ENCODE assay signal across 11 cellular contexts in genomic region chr7:156827587-156828203, GRCh38.
DNase-seq lines count a peak whose midpoint lies in the region; ATAC-seq, FAIRE-seq and TF ChIP-seq lines count a peak whose summit lies in the region.
"Had no signal": no experiment of that assay in that cellular context is flagged by ENCODE, and none has a peak within 500 bp of the region (broad histone marks: within the 10 kb centered on the region; RNA-seq: fewer than 3 reads in every experiment).

No MANE protein-coding gene starts in this region.

- 85% methylated on average over 6 of the region's 6 CpGs for WGBS in GM23248 (ENCODE audit: low coverage in 1 of 2, low lambda C conversion rate in 2 of 2, missing lambda C conversion rate in 2 of 2), 2 experiments
- WGBS in adrenal gland, 4 donors, result 90 to 93% (median 92%) methylated on average over 6 of the region's 6 CpGs

- no peaks in the 10 kb centered on the region for H3K79me2 ChIP-seq in GM23248 (ENCODE audit: insufficient read depth)

- H3K9me2 ChIP-seq in GM23248 (ENCODE audit: insufficient read depth), result no peaks in the 10 kb centered on the region

- H4K20me1 ChIP-seq in GM23248 (ENCODE audit: insufficient read depth), result no peaks in the 10 kb centered on the region

- H3K27me3 ChIP-seq in GM23248 (replicated peaks; ENCODE audit: insufficient read depth) (no peaks in the 10 kb centered on the region), adrenal gland (no peaks in the 10 kb centered on the region)
- H3K27me3 ChIP-seq: MG63, right atrium auricular region had no signal

- TF ChIP-seq CTCF in adrenal gland (IDR thresholded peaks at IDR 0.05) (peak in 5 of 6 experiments; percentile 41 to 66 (median 58)), kidney (IDR thresholded peaks at IDR 0.05; ENCODE audit: borderline replicate concordance, extremely low read depth, insufficient read depth) (peak; percentile 42)

- intact Hi-C loops in adrenal gland (cut with DNase I), result loop anchor here (10.0 kb wide), 1 partner anchor 1033 kb away; no protein-coding TSS in a partner anchor
- intact Hi-C loops in kidney (cut with DNase I), result no loop called here

- H3K27ac ChIP-seq in GM23248, result no peak overlapping the region
- no peak overlapping the region for H3K27ac ChIP-seq in adrenal gland
- H3K27ac ChIP-seq in kidney (ENCODE audit: low read depth in 2 of 2, low read length in 2 of 2), result no peak overlapping the region
- H3K27ac ChIP-seq: right atrium auricular region had no signal

- in situ Hi-C loops in GM23248 (cut with MboI), result loop anchor here (10.0 kb wide), 1 partner anchor 1033 kb away; no protein-coding TSS in a partner anchor

- H3K36me3 ChIP-seq in GM23248 (ENCODE audit: low read depth), result no peaks in the 10 kb centered on the region
- H3K36me3 ChIP-seq in adrenal gland (replicated peaks in 1 of 2), result peaks cover 0 to 5% of the 10 kb centered on the region in 2 donors
- H3K36me3 ChIP-seq in kidney (ENCODE audit: control insufficient read depth in 1 of 2, insufficient read depth in 2 of 2, low read length in 2 of 2), result peaks cover 0 to 3% of the 10 kb centered on the region in 2 donors

- DNase-seq in AG08395 (ENCODE audit: low spot score) (peak; percentile 36), GM23248 (peak; percentile 60), adrenal gland (no peak), kidney (no peak), DMS153 treated with DMSO at 0.1 percent for 48 hours (lab: John Stamatoyannopoulos, UW; ENCODE audit: unreplicated experiment) (no peak)
- DNase-seq in activated CD8-positive, alpha-beta memory T cell treated with anti-CD3 and anti-CD28 coated beads for 24 hours, result no peak
- no peak for DNase-seq in activated T-cell treated with anti-CD3 and anti-CD28 coated beads, Interleukin-2, amount 50 U/mL, for 1 hour
- DNase-seq: activated naive CD8-positive, alpha-beta T cell treated with anti-CD3 and anti-CD28 coated beads, Interleukin-2, amount 10 ng/mL, durations not matched to agents 7 days and 5 days; MG63 had no signal

- H3K9me3 ChIP-seq in GM23248 (ENCODE audit: low read depth), result no peaks in the 10 kb centered on the region
- no peaks in the 10 kb centered on the region for H3K9me3 ChIP-seq in adrenal gland (replicated peaks in 1 of 3)
- no peaks in the 10 kb centered on the region for H3K9me3 ChIP-seq in kidney (ENCODE audit: control insufficient read depth in 1 of 2, low read length in 2 of 2)
- H3K9me3 ChIP-seq: MG63, right atrium auricular region had no signal

- H3F3A ChIP-seq in GM23248 (ENCODE audit: insufficient read depth), result no peaks in the 10 kb centered on the region

- peak; percentile 94 for FAIRE-seq in kidney (lab: Jason Lieb, UNC)

- no peak overlapping the region for H3K4me2 ChIP-seq in GM23248 (ENCODE audit: unreplicated experiment)

- H3K4me3 ChIP-seq in GM23248 (no peak overlapping the region), adrenal gland (no peak overlapping the region), kidney (ENCODE audit: low read length in 2 of 2) (no peak overlapping the region)
- H3K4me3 ChIP-seq: MG63, right atrium auricular region had no signal

- no peak overlapping the region for H2AFZ ChIP-seq in GM23248

- no peak for ATAC-seq in GM19463 (IDR thresholded peaks at IDR 0.05; ENCODE audit: unreplicated experiment)

- no peak for TF ChIP-seq POLR2A in adrenal gland (IDR thresholded peaks at IDR 0.05)

- H3K4me1 ChIP-seq in GM23248 (ENCODE audit: insufficient read depth), result no peaks in the 10 kb centered on the region
- H3K4me1 ChIP-seq in adrenal gland (replicated peaks in 1 of 2), result peaks cover 0 to 9% of the 10 kb centered on the region in 2 donors
- no peaks in the 10 kb centered on the region for H3K4me1 ChIP-seq in kidney (ENCODE audit: control insufficient read depth in 1 of 2, insufficient read depth in 1 of 2, low read depth in 1 of 2, low read length in 2 of 2)
- H3K4me1 ChIP-seq: right atrium auricular region had no signal

- H3K9ac ChIP-seq in GM23248, result no peak overlapping the region
- H3K9ac ChIP-seq in kidney (ENCODE audit: low read length in 2 of 2), result no peak overlapping the region

Comparison
In these comparisons a context has a peak if more than half of its experiments do, and no peak if none do; other contexts are left out.
1. DNase-seq: peak in AG08395 (single experiment) and GM23248 (single experiment); none in adrenal gland (0 of 7), kidney (single experiment), activated CD8-positive, alpha-beta memory T cell treated with anti-CD3 and anti-CD28 coated beads for 24 hours (single experiment), DMS153 treated with DMSO at 0.1 percent for 48 hours (single experiment) and activated T-cell treated with anti-CD3 and anti-CD28 coated beads, Interleukin-2, amount 50 U/mL, for 1 hour (single experiment).